In the genomic region with DNA sequence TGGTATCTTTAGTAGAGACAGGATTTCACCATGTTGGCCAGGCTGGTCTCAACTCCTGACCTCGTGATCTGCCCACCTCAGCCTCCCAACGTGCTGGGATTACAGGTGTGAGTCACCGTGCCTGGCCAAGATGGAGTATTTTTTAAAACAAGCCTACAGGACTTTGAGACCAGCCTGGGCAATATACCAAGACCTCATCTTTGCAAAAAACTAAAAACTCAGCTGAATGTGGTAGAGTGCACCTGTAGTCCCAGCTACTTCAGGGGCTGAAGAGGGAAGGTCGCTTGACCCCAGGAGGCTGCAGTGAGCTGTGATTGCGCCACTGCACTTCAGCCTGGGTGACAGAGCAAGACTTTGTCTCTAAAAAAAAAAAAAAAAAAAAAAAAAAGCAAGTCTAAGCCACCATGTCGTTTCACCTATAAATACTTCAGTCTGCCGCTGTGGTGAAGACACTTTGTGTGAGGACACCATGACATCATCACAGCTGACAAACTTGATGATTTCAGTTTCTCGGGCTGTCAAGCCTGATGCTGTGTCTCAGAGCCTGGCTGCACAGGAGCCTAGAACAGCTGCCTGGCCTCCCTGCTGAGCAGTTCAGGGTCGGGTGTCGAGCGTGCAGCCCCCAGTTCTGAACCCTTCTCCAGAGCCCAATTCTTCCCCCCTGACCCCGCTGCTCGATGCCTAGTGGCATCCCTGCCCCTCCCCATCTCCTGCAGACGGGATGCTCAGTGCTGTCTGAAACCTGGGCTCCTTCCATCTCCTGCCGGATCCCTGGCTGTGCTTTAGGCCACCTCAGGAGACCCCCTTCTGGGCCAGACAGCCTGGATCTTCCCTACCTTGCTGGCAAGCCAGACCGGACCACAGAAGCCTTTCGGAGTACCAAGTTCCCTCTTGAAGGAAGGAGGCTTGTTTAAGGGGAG, we compare ENCODE assay signal across 9 cellular contexts.
A peak's percentile ranks its signal among the peaks of the same experiment; 100 is the strongest.
DNase-seq lines count a peak whose midpoint lies in the region; ATAC-seq and TF ChIP-seq lines count a peak whose summit lies in the region.
"Had no signal": no experiment of that assay in that cellular context is flagged by ENCODE, and none has a peak within 500 bp of the region (broad histone marks: within the 10 kb centered on the region; RNA-seq: fewer than 3 reads in every experiment).

No MANE protein-coding gene starts in this region.

- H3K4me1 Mint-ChIP-seq in activated naive CD8-positive, alpha-beta T cell treated with anti-CD3 and anti-CD28 coated beads for 36 hours: peaks cover 6% of the 10 kb centered on the region

- peak; percentile 53 to 59 for ATAC-seq in activated CD4-positive, CD25-positive, alpha-beta regulatory T cell treated with anti-CD3 and anti-CD28 coated beads, Interleukin-2, amount 50 U/mL, for 24 hours
- no peak for ATAC-seq in GM18498 (IDR thresholded peaks at IDR 0.05; ENCODE audit: unreplicated experiment)

- no peak overlapping the region for H3K27ac Mint-ChIP-seq in activated naive CD8-positive, alpha-beta T cell treated with anti-CD3 and anti-CD28 coated beads for 36 hours

- H3K9me3 Mint-ChIP-seq in activated naive CD8-positive, alpha-beta T cell treated with anti-CD3 and anti-CD28 coated beads for 36 hours: no peaks in the 10 kb centered on the region

- no peak for TF ChIP-seq POLR2A in sigmoid colon (IDR thresholded peaks at IDR 0.05)

- H3K27me3 ChIP-seq in HUES64 (ENCODE audit: insufficient read depth, low read length): no peaks in the 10 kb centered on the region
- peaks cover 0 to under 1% (median 0%) of the 10 kb centered on the region in 3 donors for H3K27me3 ChIP-seq in sigmoid colon

- H3K4me3 ChIP-seq in HUES64 (ENCODE audit: low read length): peak overlapping the region; percentile 35; the same call in 1 of the 2 replicates
- no peak overlapping the region for H3K4me3 ChIP-seq in sigmoid colon

- no peaks in the 10 kb centered on the region; the same call in 1 of the 2 replicates for H3K4me1 ChIP-seq in HUES64 (ENCODE audit: insufficient read depth, low read length)
- peaks cover 0 to 31% (median 24%) of the 10 kb centered on the region in 4 donors for H3K4me1 ChIP-seq in sigmoid colon

- no peak for TF ChIP-seq EP300 in sigmoid colon (IDR thresholded peaks at IDR 0.05)

- H3K9ac ChIP-seq in HUES64 (ENCODE audit: low read depth, low read length): no peak overlapping the region

- intact Hi-C loops in sigmoid colon (cut with DNase I): no loop called here

- H3K27me3 Mint-ChIP-seq in activated naive CD8-positive, alpha-beta T cell treated with anti-CD3 and anti-CD28 coated beads for 36 hours: peaks cover 30% of the 10 kb centered on the region

- H3K9me3 ChIP-seq in HUES64 (ENCODE audit: insufficient read depth, low read depth, low read length) (no peaks in the 10 kb centered on the region), sigmoid colon (no peaks in the 10 kb centered on the region)
- H3K9me3 ChIP-seq: heart right ventricle had no signal

- TF ChIP-seq CTCF in sigmoid colon (IDR thresholded peaks at IDR 0.05): no peak

- DNase-seq in activated CD4-positive, CD25-positive, alpha-beta regulatory T cell (lab: John Stamatoyannopoulos, UW): no peak
- no peak for DNase-seq in activated naive CD8-positive, alpha-beta T cell treated with anti-CD3 and anti-CD28 coated beads for 36 hours
- DNase-seq in sigmoid colon (peak; percentile 61), D341Med (ENCODE audit: low spot score) (no peak)
- DNase-seq in activated effector memory CD4-positive, alpha-beta T cell treated with Interleukin-2 at 50 U/mL for 16 hours: no peak

- 85% methylated on average over 17 of the region's 17 CpGs for WGBS in HUES64
- WGBS in sigmoid colon, 2 donors: 53 to 54% methylated on average over 17 of the region's 17 CpGs

- H3K4me3 Mint-ChIP-seq in activated naive CD8-positive, alpha-beta T cell treated with anti-CD3 and anti-CD28 coated beads for 36 hours: peak overlapping the region; percentile 61

- no peaks in the 10 kb centered on the region for H3K36me3 Mint-ChIP-seq in activated naive CD8-positive, alpha-beta T cell treated with anti-CD3 and anti-CD28 coated beads for 36 hours

- H3K27ac ChIP-seq in HUES64 (ENCODE audit: low read depth, low read length): no peak overlapping the region
- no peak overlapping the region for H3K27ac ChIP-seq in sigmoid colon
- H3K27ac ChIP-seq: heart right ventricle had no signal

- H3K36me3 ChIP-seq in HUES64 (ENCODE audit: insufficient read depth, low read length): peaks cover 14% of the 10 kb centered on the region
- H3K36me3 ChIP-seq in sigmoid colon: peaks cover 9 to 26% (median 17%) of the 10 kb centered on the region in 4 donors
